ENCODE assay signal across 8 cellular contexts in the genomic region with DNA sequence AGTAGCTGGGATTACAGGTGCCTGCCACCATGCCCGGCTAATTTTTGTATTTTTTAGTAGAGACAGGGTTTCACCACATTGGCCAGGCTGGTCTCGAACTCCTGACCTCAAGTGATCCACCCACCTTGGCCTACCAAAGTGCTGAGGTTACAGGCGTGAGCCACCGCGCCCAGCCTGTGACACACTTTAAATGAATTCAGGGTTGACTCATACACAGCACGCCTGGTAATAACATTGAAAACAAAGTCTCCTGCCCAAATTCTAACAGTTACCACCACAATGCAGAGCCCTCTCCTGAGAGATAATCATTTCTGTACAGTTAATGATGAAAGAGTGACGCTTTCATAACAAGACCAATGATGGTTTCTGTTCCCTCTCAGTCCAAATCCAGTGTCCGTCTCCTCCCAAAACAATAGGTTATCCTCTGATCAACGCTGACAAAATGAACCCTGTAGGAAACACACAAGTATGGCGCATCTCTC. TPM values are rescaled to one million over a fixed set of nuclear protein-coding genes. Genes with fewer than 3 reads are reported as not detected.
A peak's percentile ranks its signal among the peaks of the same experiment; 100 is the strongest.
DNase-seq lines count a peak whose midpoint lies in the region; ATAC-seq, FAIRE-seq and TF ChIP-seq lines count a peak whose summit lies in the region.
"Not testable (repeated sequence)": the region's sequence is repeated elsewhere in the genome, so short reads cannot be mapped to it uniquely, and the experiment has no call there.

No MANE protein-coding gene starts in this region.

- not testable (repeated sequence) for TF ChIP-seq CTCF in brain microvascular endothelial cell (IDR thresholded peaks at IDR 0.05; ENCODE audit: low read depth, low read length, missing control alignments); natural killer cell (IDR thresholded peaks at IDR 0.05)

- intact Hi-C loops in activated CD4-positive, alpha-beta T cell treated with anti-CD3 and anti-CD28 coated beads, Interleukin-2, amount 10 ng/mL, durations not matched to agents 24 days and 14 days (cut with micrococcal nuclease); natural killer cell (cut with micrococcal nuclease): not testable (repeated sequence)

- H3K4me1 Mint-ChIP-seq in activated CD4-positive, alpha-beta T cell treated with anti-CD3 and anti-CD28 coated beads, Interleukin-2, amount 10 ng/mL, durations not matched to agents 24 days and 14 days: peaks cover 27% of the 10 kb centered on the region
- peaks cover 25 to 29% of the 10 kb centered on the region in 2 donors for H3K4me1 Mint-ChIP-seq in natural killer cell

- peaks cover 28% of the 10 kb centered on the region for H4K20me1 ChIP-seq in BLaER1

- H3K27ac Mint-ChIP-seq in activated CD4-positive, alpha-beta T cell treated with anti-CD3 and anti-CD28 coated beads, Interleukin-2, amount 10 ng/mL, durations not matched to agents 24 days and 14 days: peak overlapping the region; percentile 100
- H3K27ac Mint-ChIP-seq in natural killer cell: peak overlapping the region; percentile 98 to 99

- not testable (repeated sequence) for H3K27me3 ChIP-seq in BLaER1; brain microvascular endothelial cell (replicated peaks)

- not testable (repeated sequence) for TF ChIP-seq POLR2A in H54 (IDR thresholded peaks at IDR 0.05; ENCODE audit: low read depth, low read length)

- not testable (repeated sequence) for H3K27ac ChIP-seq in BLaER1
- peak overlapping the region; percentile 74 for H3K27ac ChIP-seq in brain microvascular endothelial cell

- H3K4me2 ChIP-seq in BLaER1: peak overlapping the region; percentile 83

- in situ Hi-C loops in brain microvascular endothelial cell (cut with HindIII; ENCODE audit: low pct_ligation_motif_present, low sequenced_read_pairs): not testable (repeated sequence)

- peaks cover 23% of the 10 kb centered on the region for H3K4me1 ChIP-seq in BLaER1

- peaks cover 11% of the 10 kb centered on the region for H3K36me3 Mint-ChIP-seq in activated CD4-positive, alpha-beta T cell treated with anti-CD3 and anti-CD28 coated beads, Interleukin-2, amount 10 ng/mL, durations not matched to agents 24 days and 14 days (ENCODE audit: low read depth)
- not testable (repeated sequence) for H3K36me3 Mint-ChIP-seq in natural killer cell

- ATAC-seq in natural killer cell: not testable (repeated sequence)

- not testable (repeated sequence) for H3K9me3 ChIP-seq in BLaER1

- peak; percentile 15 for FAIRE-seq in H54 (lab: Jason Lieb, UNC)

- H3K36me3 ChIP-seq in BLaER1; brain microvascular endothelial cell (replicated peaks): not testable (repeated sequence)

- not testable (repeated sequence) for H3K9me3 Mint-ChIP-seq in activated CD4-positive, alpha-beta T cell treated with anti-CD3 and anti-CD28 coated beads, Interleukin-2, amount 10 ng/mL, durations not matched to agents 24 days and 14 days; natural killer cell

- H3K4me3 ChIP-seq in BLaER1: peak overlapping the region; percentile 84
- peak overlapping the region; percentile 90 for H3K4me3 ChIP-seq in brain microvascular endothelial cell (ENCODE audit: low read depth, low read length)

- not testable (repeated sequence) for DNase-seq in H54 (ENCODE audit: insufficient read length, low spot score); natural killer cell
- DNase-seq in NOMO-1 treated with dmso at 0.1 percent for 144 hours (lab: John Stamatoyannopoulos, UW; ENCODE audit: unreplicated experiment): peak; percentile 48
- peak; percentile 67 for DNase-seq in activated CD4-positive, alpha-beta T cell treated with anti-CD3 and anti-CD28 coated beads, Interleukin-2, amount 10 ng/mL, durations not matched to agents 24 days and 14 days
- peak; percentile 72 for DNase-seq in brain microvascular endothelial cell
- peak; percentile 81 for DNase-seq in glomerular visceral epithelial cell (ENCODE audit: extremely low spot score)
- peak; percentile 27 for DNase-seq in stimulated activated CD8-positive, alpha-beta memory T cell treated with anti-CD3 and anti-CD28 coated beads, Interleukin-12 subunit alpha, Interleukin-12 subunit beta, amount 100 ng/mL, for 24 hours (ENCODE audit: extremely low read depth)

- not testable (repeated sequence) for H3K27me3 Mint-ChIP-seq in activated CD4-positive, alpha-beta T cell treated with anti-CD3 and anti-CD28 coated beads, Interleukin-2, amount 10 ng/mL, durations not matched to agents 24 days and 14 days; natural killer cell (ENCODE audit: low read depth in 2 of 2)

- peak overlapping the region; percentile 78; the same call in 1 of the 2 replicates for H3K9ac ChIP-seq in BLaER1

- H3K4me3 Mint-ChIP-seq in activated CD4-positive, alpha-beta T cell treated with anti-CD3 and anti-CD28 coated beads, Interleukin-2, amount 10 ng/mL, durations not matched to agents 24 days and 14 days: peak overlapping the region; percentile 98
- peak overlapping the region; percentile 100 for H3K4me3 Mint-ChIP-seq in natural killer cell

RNA-seq across cellular contexts. Expression of gene PISD, which starts 1.1 kb away (rescaled TPM):
- 44.9 and 52.1 TPM in 2 replicates for total RNA-seq in activated CD4-positive, alpha-beta T cell treated with anti-CD3 and anti-CD28 coated beads, Interleukin-2, amount 10 ng/mL, durations not matched to agents 24 days and 14 days
- total RNA-seq in natural killer cell: 10 to 100 TPM; 36.0 to 52.1 (median 47.8) TPM
